In genomic region chr7:151340794-151341356, GRCh38 we compare ENCODE assay signal across 8 cellular contexts. TPM values are rescaled to one million over a fixed set of nuclear protein-coding genes. Genes with fewer than 3 reads are reported as not detected.
A peak's percentile ranks its signal among the peaks of the same experiment; 100 is the strongest.
DNase-seq lines count a peak whose midpoint lies in the region; ATAC-seq and TF ChIP-seq lines count a peak whose summit lies in the region.

No MANE protein-coding gene starts in this region.

- H3K4me1 ChIP-seq in urinary bladder (ENCODE audit: insufficient read depth), result no peaks in the 10 kb centered on the region

- POLR2A ChIA-PET in MCF 10A (lab: Yijun Ruan, JAX), result interaction anchor here (0.7 to 1.4 kb wide), 8 partner anchors 10 to 225 kb away, joined by 3 to 6 read pairs (median 4); partner anchors contain the start of gene ABCF2

- no TSS peak for BruUV-seq in MCF 10A (replicated peaks; lab: Mats Ljungman, UMichigan)

- H3K36me3 Mint-ChIP-seq in activated naive CD4-positive, alpha-beta T cell treated with anti-CD3 and anti-CD28 coated beads, Interleukin-2, amount 10 ng/mL, durations not matched to agents 7 days and 5 days, result peaks cover 9% of the 10 kb centered on the region
- H3K36me3 Mint-ChIP-seq in MCF 10A (ENCODE audit: insufficient read depth, unreplicated experiment) (peaks cover 20% of the 10 kb centered on the region), memory B cell (peaks cover 5% of the 10 kb centered on the region)

- in situ Hi-C loops in ACHN (cut with HindIII; ENCODE audit: low pct_ligation_motif_present, low pct_unique_long_range_greater_than_20kb, low sequenced_read_pairs), result no loop called here

- ATAC-seq in memory B cell (ENCODE audit: low read depth) (no peak), HG02678 (IDR thresholded peaks at IDR 0.05; ENCODE audit: unreplicated experiment) (no peak), HG03139 (IDR thresholded peaks at IDR 0.05; ENCODE audit: unreplicated experiment) (no peak)

- peak overlapping the region; percentile 84 for H3K4me3 Mint-ChIP-seq in activated naive CD4-positive, alpha-beta T cell treated with anti-CD3 and anti-CD28 coated beads, Interleukin-2, amount 10 ng/mL, durations not matched to agents 7 days and 5 days
- H3K4me3 Mint-ChIP-seq in MCF 10A (ENCODE audit: unreplicated experiment), result peak overlapping the region; percentile 77
- peak overlapping the region; percentile 83 for H3K4me3 Mint-ChIP-seq in memory B cell

- no peak for DNase-seq in activated naive CD4-positive, alpha-beta T cell treated with anti-CD3 and anti-CD28 coated beads, Interleukin-2, amount 10 ng/mL, durations not matched to agents 7 days and 5 days
- no peak for DNase-seq in activated naive CD4-positive, alpha-beta T cell treated with anti-CD3 and anti-CD28 coated beads, Interleukin-2, amount 50 U/mL, for 16 hours
- DNase-seq in MCF 10A (ENCODE audit: unreplicated experiment) (no peak), memory B cell (ENCODE audit: low spot score in 2 of 2) (no peak), ACHN (no peak)

- WGBS in urinary bladder, result 49% methylated on average over 12 of the region's 12 CpGs

- CTCF ChIA-PET in activated naive CD4-positive, alpha-beta T cell treated with anti-CD3 and anti-CD28 coated beads, Interleukin-2, amount 10 ng/mL, durations not matched to agents 7 days and 5 days (lab: Charles Lee), result interaction anchor here (3.5 to 4.7 kb wide), 2 partner anchors 11 to 25 kb away, joined by 17 to 39 read pairs; no protein-coding TSS in a partner anchor
- CTCF ChIA-PET in MCF 10A (lab: Yijun Ruan, JAX), result interaction anchor here (0.7 to 1.5 kb wide), 6 partner anchors 8 to 929 kb away, joined by 3 to 6 read pairs (median 4); no protein-coding TSS in a partner anchor

- peak overlapping the region; percentile 90 for H3K27ac Mint-ChIP-seq in activated naive CD4-positive, alpha-beta T cell treated with anti-CD3 and anti-CD28 coated beads, Interleukin-2, amount 10 ng/mL, durations not matched to agents 7 days and 5 days
- H3K27ac Mint-ChIP-seq in MCF 10A (ENCODE audit: low read depth, unreplicated experiment), result no peak overlapping the region
- peak overlapping the region; percentile 89 for H3K27ac Mint-ChIP-seq in memory B cell

- intact Hi-C loops in MCF 10A (cut with micrococcal nuclease), result no loop called here

- TF ChIP-seq CTCF in MCF 10A (IDR thresholded peaks at IDR 0.05; ENCODE audit: unreplicated experiment), result no peak

- H3K36me3 ChIP-seq in urinary bladder (ENCODE audit: insufficient read depth), result no peaks in the 10 kb centered on the region

- H3K27me3 Mint-ChIP-seq in activated naive CD4-positive, alpha-beta T cell treated with anti-CD3 and anti-CD28 coated beads, Interleukin-2, amount 10 ng/mL, durations not matched to agents 7 days and 5 days, result no peaks in the 10 kb centered on the region
- H3K27me3 Mint-ChIP-seq in MCF 10A (ENCODE audit: insufficient read depth, unreplicated experiment) (no peaks in the 10 kb centered on the region), memory B cell (no peaks in the 10 kb centered on the region)

- no peak overlapping the region for H3K4me3 ChIP-seq in urinary bladder (ENCODE audit: low read depth, low read length)

- peak overlapping the region; percentile 67 for H3K27ac ChIP-seq in urinary bladder (ENCODE audit: low read depth)

- H3K4me1 Mint-ChIP-seq in activated naive CD4-positive, alpha-beta T cell treated with anti-CD3 and anti-CD28 coated beads, Interleukin-2, amount 10 ng/mL, durations not matched to agents 7 days and 5 days, result peaks cover 35% of the 10 kb centered on the region
- H3K4me1 Mint-ChIP-seq in MCF 10A (ENCODE audit: insufficient read depth, unreplicated experiment) (no peaks in the 10 kb centered on the region), memory B cell (peaks cover 22% of the 10 kb centered on the region)

- peaks cover 9% of the 10 kb centered on the region for H3K9me3 Mint-ChIP-seq in activated naive CD4-positive, alpha-beta T cell treated with anti-CD3 and anti-CD28 coated beads, Interleukin-2, amount 10 ng/mL, durations not matched to agents 7 days and 5 days
- H3K9me3 Mint-ChIP-seq in MCF 10A (ENCODE audit: unreplicated experiment) (no peaks in the 10 kb centered on the region), memory B cell (peaks cover 2% of the 10 kb centered on the region)

RNA-seq across cellular contexts. Expression of gene NUB1, which starts 0.7 kb away (rescaled TPM):
- 53.3 and 59.6 TPM in 2 replicates for total RNA-seq in MCF 10A (2022)
- total RNA-seq in urinary bladder, result 41.4 TPM
- polyA plus RNA-seq in urinary bladder, result 45.6 TPM
